12 cellular contexts compared by ENCODE assay signal in the genomic region with DNA sequence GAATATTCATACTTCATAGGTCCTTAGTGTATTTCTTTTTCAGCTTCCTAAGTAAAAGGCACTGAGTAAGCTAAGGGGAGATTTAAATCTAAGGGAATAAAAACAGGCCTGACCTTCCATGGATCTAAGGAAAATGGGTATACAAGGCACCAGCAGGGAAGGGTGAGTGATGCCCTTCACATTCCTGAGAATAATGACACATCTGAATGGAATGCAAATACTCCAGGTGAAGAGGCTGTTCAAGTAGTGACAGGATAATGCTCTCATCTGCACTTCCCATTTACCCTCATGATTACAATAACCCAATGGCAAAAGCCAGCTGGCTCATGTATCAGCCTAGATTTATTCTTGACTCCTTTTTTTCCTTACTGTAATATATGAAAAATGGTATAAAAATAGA.
A peak's percentile ranks its signal among the peaks of the same experiment; 100 is the strongest.
DNase-seq lines count a peak whose midpoint lies in the region; ATAC-seq, FAIRE-seq and TF ChIP-seq lines count a peak whose summit lies in the region.
"Had no signal": no experiment of that assay in that cellular context is flagged by ENCODE, and none has a peak within 500 bp of the region (broad histone marks: within the 10 kb centered on the region; RNA-seq: fewer than 3 reads in every experiment).

No MANE protein-coding gene starts in this region.

- H2AFZ ChIP-seq in HepG2 (ENCODE audit: low read length) (no peak overlapping the region), hepatocyte (no peak overlapping the region)

- H3K27me3 ChIP-seq in HepG2 (ENCODE audit: control insufficient read depth in 1 of 2, insufficient read depth in 2 of 2, low read length in 2 of 2): no peaks in the 10 kb centered on the region
- H3K27me3 ChIP-seq in right lobe of liver: no peaks in the 10 kb centered on the region
- no peaks in the 10 kb centered on the region for H3K27me3 ChIP-seq in Panc1 (ENCODE audit: control insufficient read depth, insufficient read depth, low read length)
- H3K27me3 ChIP-seq in hepatocyte: no peaks in the 10 kb centered on the region
- H3K27me3 ChIP-seq in vagina: no peaks in the 10 kb centered on the region

- H3K9me3 ChIP-seq in HepG2 (ENCODE audit: low read length) (no peaks in the 10 kb centered on the region), right lobe of liver (no peaks in the 10 kb centered on the region), Panc1 (ENCODE audit: control insufficient read depth, insufficient read depth, low read depth, low read length) (peaks cover 3% of the 10 kb centered on the region; the same call in 1 of the 2 replicates), hepatocyte (ENCODE audit: low read depth) (no peaks in the 10 kb centered on the region), vagina (no peaks in the 10 kb centered on the region)

- POLR2A ChIA-PET in HepG2 (lab: Yijun Ruan, JAX) (no interaction called here), Panc1 (lab: Charles Lee) (no interaction called here)

- no peak for FAIRE-seq in HepG2 (lab: Jason Lieb, UNC)

- DNase-seq in HepG2 (ENCODE audit: low spot score) (peak; percentile 42), right lobe of liver (no peak), Panc1 (ENCODE audit: low read depth, low spot score) (peak; percentile 84), hepatocyte (ENCODE audit: low spot score) (peak; percentile 27), vagina (ENCODE audit: extremely low spot score in 2 of 2) (no peak), COLO829 (ENCODE audit: low spot score) (no peak)
- no peak for DNase-seq in activated effector memory CD4-positive, alpha-beta T cell treated with Interleukin-2 at 50 U/mL for 16 hours
- DNase-seq: activated gamma-delta T cell treated with Interleukin-2 at 50 U/mL for 16 hours, MV-4-11, RPMI8226, WERI-Rb-1 had no signal

- no peak overlapping the region for H3K4me3 ChIP-seq in HepG2 (replicated peaks in 1 of 3; ENCODE audit: insufficient read depth in 1 of 3, low read depth in 2 of 3, low read length in 3 of 3)
- no peak overlapping the region for H3K4me3 ChIP-seq in right lobe of liver
- H3K4me3 ChIP-seq in Panc1 (ENCODE audit: low read depth in 2 of 2, low read length in 2 of 2): no peak overlapping the region
- H3K4me3 ChIP-seq in hepatocyte: no peak overlapping the region
- no peak overlapping the region for H3K4me3 ChIP-seq in vagina

- no peaks in the 10 kb centered on the region for H3K9me2 ChIP-seq in hepatocyte (replicated peaks; ENCODE audit: insufficient read depth)

- TF ChIP-seq POLR2A in HepG2 (IDR thresholded peaks at IDR 0.05; ENCODE audit: insufficient read depth in 1 of 2, low read depth in 2 of 2, low read length in 2 of 2) (no peak), right lobe of liver (IDR thresholded peaks at IDR 0.05) (no peak), vagina (IDR thresholded peaks at IDR 0.05) (no peak)

- ATAC-seq in HepG2 (no peak), right lobe of liver (no peak), Panc1 (peak; percentile 75), HG03108 (IDR thresholded peaks at IDR 0.05; ENCODE audit: unreplicated experiment) (no peak)

- H3K36me3 ChIP-seq in HepG2 (replicated peaks in 1 of 2; ENCODE audit: control insufficient read depth in 1 of 2, insufficient read depth in 2 of 2, low read length in 2 of 2) (no peaks in the 10 kb centered on the region), right lobe of liver (no peaks in the 10 kb centered on the region), Panc1 (ENCODE audit: control insufficient read depth, insufficient read depth, low read length) (no peaks in the 10 kb centered on the region; the same call in 1 of the 2 replicates), hepatocyte (replicated peaks; ENCODE audit: insufficient read depth, low read depth) (no peaks in the 10 kb centered on the region), vagina (no peaks in the 10 kb centered on the region)
- H3K36me3 ChIP-seq: WERI-Rb-1 had no signal

- TF ChIP-seq EP300 in HepG2 (IDR thresholded peaks at IDR 0.05; ENCODE audit: low read depth in 2 of 2, low read length in 2 of 2): no peak
- no peak for TF ChIP-seq EP300 in HepG2 (CRISPR knock-in tag; IDR thresholded peaks at IDR 0.05; ENCODE audit: borderline replicate concordance)

- H3K79me2 ChIP-seq in HepG2 (ENCODE audit: insufficient read depth, low read length) (no peaks in the 10 kb centered on the region), hepatocyte (no peaks in the 10 kb centered on the region)

- H3K4me1 ChIP-seq in HepG2 (ENCODE audit: insufficient read depth, low read length): peaks cover 33% of the 10 kb centered on the region
- H3K4me1 ChIP-seq in right lobe of liver: peaks cover 0 to 30% (median 14%) of the 10 kb centered on the region in 4 donors
- H3K4me1 ChIP-seq in Panc1 (ENCODE audit: control insufficient read depth, insufficient read depth, low read length): peaks cover 21% of the 10 kb centered on the region
- peaks cover 12% of the 10 kb centered on the region for H3K4me1 ChIP-seq in hepatocyte (ENCODE audit: insufficient read depth)
- peaks cover 47% of the 10 kb centered on the region for H3K4me1 ChIP-seq in vagina

- H3K9ac ChIP-seq in HepG2 (ENCODE audit: insufficient read depth, low read depth, low read length): no peak overlapping the region

- in situ Hi-C loops in HepG2 (cut with HindIII; ENCODE audit: extremely low pct_ligation_motif_present, low pct_unique_long_range_greater_than_20kb) (no loop called here), Panc1 (cut with HindIII; ENCODE audit: low pct_unique_long_range_greater_than_20kb, low sequenced_read_pairs) (no loop called here)

- TF ChIP-seq RAD21 in HepG2 (CRISPR knock-in tag; IDR thresholded peaks at IDR 0.05): no peak

- H4K20me1 ChIP-seq in HepG2 (ENCODE audit: insufficient read depth, low read length): no peaks in the 10 kb centered on the region
- no peaks in the 10 kb centered on the region for H4K20me1 ChIP-seq in hepatocyte (ENCODE audit: insufficient read depth, poor library complexity, severe bottlenecking)

- no peak overlapping the region for H3K27ac ChIP-seq in HepG2 (ENCODE audit: extremely low read length, insufficient read depth, low read length)
- H3K27ac ChIP-seq in right lobe of liver: no peak overlapping the region
- peak overlapping the region; percentile 100 for H3K27ac ChIP-seq in Panc1 (ENCODE audit: low read length)
- no peak overlapping the region for H3K27ac ChIP-seq in hepatocyte
- H3K27ac ChIP-seq in vagina: peak overlapping the region; percentile 65
- H3K27ac ChIP-seq: WERI-Rb-1 had no signal

- intact Hi-C loops in HepG2 (cut with micrococcal nuclease; ENCODE audit: unreplicated experiment) (loop anchor here (10.0 kb wide), 1 partner anchor 524 kb away; a partner anchor contains a TSS), right lobe of liver (cut with DNase I) (no loop called here), Panc1 (cut with micrococcal nuclease; ENCODE audit: unreplicated experiment) (loop anchor here (10.0 kb wide), 1 partner anchor 756 kb away; no protein-coding TSS in a partner anchor), vagina (cut with DNase I) (no loop called here)

- CTCF ChIA-PET in HepG2 (lab: Yijun Ruan, JAX; ENCODE audit: low intra/inter-chr PET ratio, low total read pairs) (no interaction called here), Panc1 (lab: Charles Lee) (interaction anchor here (0.5 kb wide), 1 partner anchor 1577 kb away, joined by 7 read pairs; no protein-coding TSS in a partner anchor)

- BruUV-seq in HepG2 (replicated peaks; lab: Mats Ljungman, UMichigan): no TSS peak
- no TSS peak for BruUV-seq in Panc1 (replicated peaks; lab: Mats Ljungman, UMichigan)

- H3K4me2 ChIP-seq in HepG2 (ENCODE audit: low read depth, low read length): no peak overlapping the region
- H3K4me2 ChIP-seq in hepatocyte: no peak overlapping the region

- TF ChIP-seq CTCF in HepG2 (CRISPR knock-in tag; IDR thresholded peaks at IDR 0.05): no peak
- TF ChIP-seq CTCF in right lobe of liver (IDR thresholded peaks at IDR 0.05): no peak
- no peak for TF ChIP-seq CTCF in Panc1 (IDR thresholded peaks at IDR 0.05)
- no peak for TF ChIP-seq CTCF in hepatocyte (IDR thresholded peaks at IDR 0.05; ENCODE audit: poor library complexity)
- no peak for TF ChIP-seq CTCF in vagina (IDR thresholded peaks at IDR 0.05)

TF ChIP-seq in HepG2, 621 proteins besides CTCF, POLR2A, EP300 and RAD21:
- TF ChIP-seq HMGA1 (CRISPR knock-in tag; conservative IDR thresholded peaks at IDR 0.05) (no peak), TAF15 (IDR thresholded peaks at IDR 0.05; ENCODE audit: low read depth, low read length, poor library complexity, severe bottlenecking) (no peak), FOSL2 (CRISPR knock-in tag; IDR thresholded peaks at IDR 0.05) (peak; percentile 53)

Comparison
In these comparisons a context has a peak if more than half of its experiments do, and no peak if none do; other contexts are left out.
1. DNase-seq: peak in HepG2 (single experiment), Panc1 (single experiment) and hepatocyte (single experiment); none in right lobe of liver (0 of 3), vagina (0 of 2), activated effector memory CD4-positive, alpha-beta T cell treated with Interleukin-2 at 50 U/mL for 16 hours (single experiment) and COLO829 (single experiment).
2. intact Hi-C loops: an anchor here in HepG2 (10.0 kb wide) and Panc1 (10.0 kb wide); none called in right lobe of liver and vagina.
3. H3K27ac ChIP-seq: peak in Panc1 (single experiment) and vagina (single experiment); none in HepG2 (single experiment), right lobe of liver (0 of 3) and hepatocyte (single experiment).